Comparison of ENCODE assay signal across 9 cellular contexts in genomic region chr2:73386894-73387636, GRCh38. TPM values are rescaled to one million over a fixed set of nuclear protein-coding genes. Genes with fewer than 3 reads are reported as not detected.
A peak's percentile ranks its signal among the peaks of the same experiment; 100 is the strongest.
DNase-seq lines count a peak whose midpoint lies in the region; ATAC-seq and TF ChIP-seq lines count a peak whose summit lies in the region.
"Had no signal": no experiment of that assay in that cellular context is flagged by ENCODE, and none has a peak within 500 bp of the region (broad histone marks: within the 10 kb centered on the region; RNA-seq: fewer than 3 reads in every experiment).

No MANE protein-coding gene starts in this region.

- H3K4me3 Mint-ChIP-seq in chondrocyte (ENCODE audit: unreplicated experiment) (peak overlapping the region; percentile 93), nephron progenitor cell (peak overlapping the region; percentile 97)

- H3K27ac Mint-ChIP-seq in chondrocyte (ENCODE audit: unreplicated experiment) = no peak overlapping the region
- peak overlapping the region; percentile 0 for H3K27ac Mint-ChIP-seq in nephron progenitor cell

- peaks cover 14% of the 10 kb centered on the region for H3K27me3 Mint-ChIP-seq in chondrocyte (ENCODE audit: low read depth)
- peaks cover 34% of the 10 kb centered on the region for H3K27me3 Mint-ChIP-seq in nephron progenitor cell (ENCODE audit: low read depth, poor library complexity)

- H3K9me3 Mint-ChIP-seq in chondrocyte (ENCODE audit: low read depth) = no peaks in the 10 kb centered on the region
- no peaks in the 10 kb centered on the region for H3K9me3 Mint-ChIP-seq in nephron progenitor cell

- peak overlapping the region; percentile 80 for H3K27ac ChIP-seq in C4-2B

- DNase-seq in Jurkat, Clone E6-1 (ENCODE audit: low read depth, low spot score) = no peak
- DNase-seq in chondrocyte (ENCODE audit: low spot score) (no peak), nephron progenitor cell (no peak), DMS79 (lab: John Stamatoyannopoulos, UW) (no peak), islet precursor cell (no peak), NOMO-1 (lab: John Stamatoyannopoulos, UW; ENCODE audit: unreplicated experiment in 2 of 2) (no peak)
- DNase-seq: HCEC 1CT had no signal

- H3K4me1 Mint-ChIP-seq in chondrocyte (ENCODE audit: low read depth) (peaks cover 30% of the 10 kb centered on the region), nephron progenitor cell (peaks cover 25% of the 10 kb centered on the region)

- H3K4me3 ChIP-seq in Jurkat, Clone E6-1 (ENCODE audit: low read length) = peak overlapping the region; percentile 94

- ATAC-seq in GM21360 (IDR thresholded peaks at IDR 0.05; ENCODE audit: unreplicated experiment) = no peak

- no peak for TF ChIP-seq CTCF in C4-2B (conservative IDR thresholded peaks at IDR 0.05)
- no peak for TF ChIP-seq CTCF in chondrocyte (IDR thresholded peaks at IDR 0.05)
- TF ChIP-seq CTCF in nephron progenitor cell (IDR thresholded peaks at IDR 0.05) = no peak

- no peaks in the 10 kb centered on the region for H3K36me3 Mint-ChIP-seq in chondrocyte (ENCODE audit: low read depth)
- H3K36me3 Mint-ChIP-seq in nephron progenitor cell (ENCODE audit: low read depth) = peaks cover 46% of the 10 kb centered on the region

RNA-seq across cellular contexts. Expression of gene ALMS1, which starts 1.4 kb away (rescaled TPM):
- 16.6 TPM for polyA plus RNA-seq in Jurkat, Clone E6-1 (2012; ENCODE audit: insufficient read depth, insufficient read length)
- total RNA-seq in chondrocyte = 20.0 to 21.4 TPM (median 20.3 TPM) in 3 replicates
